Comparison of ENCODE assay signal across 9 cellular contexts in genomic region chr3:157532529-157533297, GRCh38. TPM values are rescaled to one million over a fixed set of nuclear protein-coding genes. Genes with fewer than 3 reads are reported as not detected.
A peak's percentile ranks its signal among the peaks of the same experiment; 100 is the strongest.
DNase-seq lines count a peak whose midpoint lies in the region; ATAC-seq and TF ChIP-seq lines count a peak whose summit lies in the region.
"Had no signal": no experiment of that assay in that cellular context is flagged by ENCODE, and none has a peak within 500 bp of the region (broad histone marks: within the 10 kb centered on the region; RNA-seq: fewer than 3 reads in every experiment).

No MANE protein-coding gene starts in this region.

- H3K27me3 ChIP-seq in fibroblast of lung (ENCODE audit: control insufficient read depth, insufficient read depth, low read length) (no peaks in the 10 kb centered on the region), neural progenitor cell (no peaks in the 10 kb centered on the region)

- H3K9ac ChIP-seq in fibroblast of lung (ENCODE audit: insufficient read depth, low read length) (no peak overlapping the region), neural progenitor cell (no peak overlapping the region)

- H3K79me2 ChIP-seq in fibroblast of lung (ENCODE audit: control insufficient read depth, insufficient read depth, low read length) = no peaks in the 10 kb centered on the region
- H3K79me2 ChIP-seq in neural progenitor cell (ENCODE audit: low read depth) = no peaks in the 10 kb centered on the region

- no peaks in the 10 kb centered on the region for H3K36me3 ChIP-seq in fibroblast of lung (ENCODE audit: control insufficient read depth, insufficient read depth, low read length)
- H3K36me3 ChIP-seq in neural progenitor cell = no peaks in the 10 kb centered on the region

- H3K9me3 ChIP-seq in fibroblast of lung (ENCODE audit: control insufficient read depth, insufficient read depth, low read depth, low read length) = no peaks in the 10 kb centered on the region
- no peaks in the 10 kb centered on the region for H3K9me3 ChIP-seq in neural progenitor cell (ENCODE audit: low read depth)

- H3K36me3 Mint-ChIP-seq in CD14-positive monocyte (no peaks in the 10 kb centered on the region), neural progenitor cell (no peaks in the 10 kb centered on the region)

- H3K27ac ChIP-seq in fibroblast of lung (ENCODE audit: insufficient read depth, low read length) = peak overlapping the region; percentile 76
- no peak overlapping the region for H3K27ac ChIP-seq in neural progenitor cell

- H3F3A ChIP-seq in neural progenitor cell (ENCODE audit: low read depth) = no peaks in the 10 kb centered on the region

- intact Hi-C loops in CD14-positive monocyte (cut with micrococcal nuclease) = no loop called here

- H2AFZ ChIP-seq in fibroblast of lung (ENCODE audit: low read length) (peak overlapping the region; percentile 77), neural progenitor cell (replicated peaks) (peak overlapping the region; percentile 81)

- no peak for DNase-seq in CD14-positive monocyte (ENCODE audit: low spot score)
- peak; percentile 62 for DNase-seq in NCI-H1694 (lab: John Stamatoyannopoulos, UW)
- peak; percentile 82 for DNase-seq in SKM-1 treated with dmso at 0.1 percent for 144 hours (lab: John Stamatoyannopoulos, UW; ENCODE audit: unreplicated experiment)
- peak; percentile 88 to 96 for DNase-seq in fibroblast of lung (ENCODE audit: low read depth in 2 of 2)
- peak; percentile 86 for DNase-seq in neural progenitor cell (ENCODE audit: low spot score)
- DNase-seq in stimulated activated CD4-positive, alpha-beta T cell treated with anti-CD3 and anti-CD28 coated beads, Interleukin-12 subunit alpha, Interleukin-12 subunit beta, amount 100 ng/mL, for 4 hours = no peak

- H3K4me1 Mint-ChIP-seq in CD14-positive monocyte (no peaks in the 10 kb centered on the region), neural progenitor cell (no peaks in the 10 kb centered on the region)

- H3K4me1 ChIP-seq in fibroblast of lung (ENCODE audit: control insufficient read depth, extremely low read depth, insufficient read depth, low read length) = peaks cover 16% of the 10 kb centered on the region
- no peaks in the 10 kb centered on the region for H3K4me1 ChIP-seq in neural progenitor cell

- H3K27ac Mint-ChIP-seq in CD14-positive monocyte = no peak overlapping the region
- no peak overlapping the region for H3K27ac Mint-ChIP-seq in neural progenitor cell
- H3K27ac Mint-ChIP-seq: T-helper 1 cell treated with Interleukin-12 subunit alpha and Interleukin-12 subunit beta and Interleukin-4 antibody, amounts not matched to agents 30 μg/mL and 1 μg/mL, for 36 hours had no signal

- H3K4me3 Mint-ChIP-seq in CD14-positive monocyte (no peak overlapping the region), neural progenitor cell (no peak overlapping the region)
- H3K4me3 Mint-ChIP-seq: T-helper 1 cell treated with Interleukin-12 subunit alpha and Interleukin-12 subunit beta and Interleukin-4 antibody, amounts not matched to agents 30 μg/mL and 1 μg/mL, for 36 hours had no signal

- H3K9me3 Mint-ChIP-seq in CD14-positive monocyte = peaks cover 0 to 2% (median 0%) of the 10 kb centered on the region in 7 donors
- peaks cover 6% of the 10 kb centered on the region for H3K9me3 Mint-ChIP-seq in neural progenitor cell
- H3K9me3 Mint-ChIP-seq: T-helper 1 cell treated with Interleukin-12 subunit alpha and Interleukin-12 subunit beta and Interleukin-4 antibody, amounts not matched to agents 30 μg/mL and 1 μg/mL, for 36 hours had no signal

- peak; percentile 93 for ATAC-seq in GM18870 (IDR thresholded peaks at IDR 0.05; ENCODE audit: unreplicated experiment)
- ATAC-seq in HG03045 (IDR thresholded peaks at IDR 0.05; ENCODE audit: unreplicated experiment) = peak; percentile 70

- H3K4me2 ChIP-seq in fibroblast of lung (ENCODE audit: extremely low read depth, insufficient read depth, low read length) (peak overlapping the region; percentile 26), neural progenitor cell (no peak overlapping the region)

- no peaks in the 10 kb centered on the region for H4K20me1 ChIP-seq in fibroblast of lung (ENCODE audit: control insufficient read depth, extremely low read depth, insufficient read depth, low read length)
- H4K20me1 ChIP-seq in neural progenitor cell (ENCODE audit: low read depth) = no peaks in the 10 kb centered on the region

- peak; percentile 75 for TF ChIP-seq CTCF in CD14-positive monocyte (IDR thresholded peaks at IDR 0.05)
- peak; percentile 72 to 80 for TF ChIP-seq CTCF in fibroblast of lung (conservative IDR thresholded peaks at IDR 0.05 in 1 of 2, IDR thresholded peaks at IDR 0.05 in 1 of 2; ENCODE audit: low read depth in 1 of 2, low read length in 2 of 2)
- TF ChIP-seq CTCF in neural progenitor cell (IDR thresholded peaks at IDR 0.05) = peak; percentile 89

- peak overlapping the region in 2 of 4 experiments; percentile 41 to 46 for H3K4me3 ChIP-seq in fibroblast of lung (replicated peaks in 1 of 4; ENCODE audit: control extremely low read depth in 1 of 4, insufficient read depth in 1 of 4, low read depth in 3 of 4, low read length in 4 of 4)
- H3K4me3 ChIP-seq in neural progenitor cell = no peak overlapping the region

- H3K27me3 Mint-ChIP-seq in CD14-positive monocyte (ENCODE audit: low read depth in 3 of 3) (peaks cover 0 to 5% (median 3%) of the 10 kb centered on the region in 3 donors), neural progenitor cell (ENCODE audit: insufficient read depth, low read depth) (peaks cover 2% of the 10 kb centered on the region)

RNA-seq across cellular contexts. Expression of gene VEPH1, which starts 29.5 kb away (rescaled TPM):
- polyA plus RNA-seq in CD14-positive monocyte (under 1 TPM in 1 of 2 donors, not detected in 1; 0.44 TPM), fibroblast of lung (13.1 and 16.6 TPM in 2 replicates)
- total RNA-seq in fibroblast of lung (21.1 and 34.7 TPM in 2 replicates), neural progenitor cell (ENCODE audit: low replicate concordance) (0.96 TPM in 1 of 2 replicates, not detected in the other)
- 10.2 and 10.6 TPM in 2 replicates for polyA plus RNA-seq in fibroblast of lung (2012)
- polyA minus RNA-seq in fibroblast of lung (ENCODE audit: low replicate concordance) = 1.7 and 21.2 TPM in 2 replicates

Comparison
In these comparisons a context has a peak if more than half of its experiments do, and no peak if none do; other contexts are left out.
1. DNase-seq: peak in NCI-H1694 (single experiment), SKM-1 treated with dmso at 0.1 percent for 144 hours (single experiment), fibroblast of lung (2 of 2) and neural progenitor cell (single experiment); none in CD14-positive monocyte (single experiment) and stimulated activated CD4-positive, alpha-beta T cell treated with anti-CD3 and anti-CD28 coated beads, Interleukin-12 subunit alpha, Interleukin-12 subunit beta, amount 100 ng/mL, for 4 hours (single experiment).
2. RNA of gene VEPH1, which starts 29.5 kb away (total RNA-seq): 21.1 to 34.7 TPM in fibroblast of lung; 0.96 TPM in neural progenitor cell; every median in the first group is over 10 times any median in the second.
3. Peak in every context shown above with its lines, with median percentiles within 50 percentile points of each other: CTCF ChIP-seq.